Comparison of ENCODE assay signal across 1 cellular context in the genomic region with DNA sequence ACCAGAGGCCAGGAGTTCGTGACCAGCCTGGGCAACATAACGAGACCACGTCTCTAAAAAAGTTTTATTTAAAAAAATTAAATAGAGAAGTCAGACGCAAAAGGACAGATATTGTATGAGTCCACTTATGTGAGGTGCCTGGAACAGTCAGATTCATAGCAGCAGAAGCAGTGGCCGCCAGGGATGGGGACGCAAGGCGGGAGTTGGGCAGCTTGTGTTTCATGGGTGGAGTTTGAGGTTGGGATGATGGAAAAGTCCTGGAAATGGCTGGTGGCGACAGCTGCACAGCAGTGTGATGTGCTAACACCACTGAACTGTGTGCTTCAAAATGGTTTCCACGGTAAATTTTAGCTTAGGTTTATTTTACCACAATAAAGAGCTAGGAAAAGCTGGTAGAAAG.
TF ChIP-seq lines count a peak whose summit lies in the region.

No MANE protein-coding gene starts in this region.

TF ChIP-seq in WTC11, 78 proteins besides CTCF, POLR2A, EP300 and RAD21 (continued from another document):
- TF ChIP-seq, protein P1, sequence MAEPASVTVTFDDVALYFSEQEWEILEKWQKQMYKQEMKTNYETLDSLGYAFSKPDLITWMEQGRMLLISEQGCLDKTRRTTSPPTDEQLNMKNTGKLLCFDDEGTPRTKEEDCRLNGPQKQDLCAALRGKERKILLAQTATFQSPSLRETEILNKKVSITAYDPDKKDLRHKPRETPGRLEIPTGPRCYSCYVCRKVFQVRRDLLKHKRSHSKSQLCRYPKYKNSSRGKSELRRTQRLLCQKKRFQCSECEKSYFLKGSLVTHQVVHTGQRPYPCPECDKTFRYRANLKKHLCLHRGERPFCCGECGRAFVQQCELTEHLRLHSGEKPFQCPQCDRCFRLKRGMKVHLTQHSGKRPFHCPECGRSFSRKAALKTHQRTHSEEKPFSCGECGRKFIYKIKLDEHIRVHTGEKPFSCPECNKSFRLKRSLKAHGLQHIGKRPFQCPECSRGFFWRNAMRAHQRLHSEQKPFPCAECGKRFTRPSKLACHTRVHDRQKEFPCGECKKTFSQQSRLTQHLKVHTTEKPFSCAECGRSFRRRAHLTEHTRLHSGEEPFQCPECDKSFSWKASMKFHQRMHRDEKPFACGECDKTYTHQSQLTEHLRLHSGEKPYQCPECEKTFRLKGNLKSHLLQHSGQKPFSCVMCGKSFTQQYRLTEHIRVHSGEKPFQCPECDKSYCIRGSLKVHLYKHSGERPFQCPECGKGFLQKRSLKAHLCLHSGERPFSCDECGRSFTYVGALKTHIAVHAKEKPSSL (CRISPR knock-in tag; conservative IDR thresholded peaks at IDR 0.05) = no peak
- TF ChIP-seq EMX1 (CRISPR knock-in tag; IDR thresholded peaks at IDR 0.05) (no peak), E2F5 (CRISPR knock-in tag; IDR thresholded peaks at IDR 0.05) (no peak), KAT7 (CRISPR knock-in tag; IDR thresholded peaks at IDR 0.05; ENCODE audit: borderline replicate concordance) (no peak), IRF2 (CRISPR knock-in tag; IDR thresholded peaks at IDR 0.05; ENCODE audit: borderline replicate concordance, low read depth) (no peak), NR3C1 (CRISPR knock-in tag; conservative IDR thresholded peaks at IDR 0.05; ENCODE audit: low read depth) (no peak), AR (CRISPR knock-in tag; IDR thresholded peaks at IDR 0.05) (no peak)
